In the genomic region with DNA sequence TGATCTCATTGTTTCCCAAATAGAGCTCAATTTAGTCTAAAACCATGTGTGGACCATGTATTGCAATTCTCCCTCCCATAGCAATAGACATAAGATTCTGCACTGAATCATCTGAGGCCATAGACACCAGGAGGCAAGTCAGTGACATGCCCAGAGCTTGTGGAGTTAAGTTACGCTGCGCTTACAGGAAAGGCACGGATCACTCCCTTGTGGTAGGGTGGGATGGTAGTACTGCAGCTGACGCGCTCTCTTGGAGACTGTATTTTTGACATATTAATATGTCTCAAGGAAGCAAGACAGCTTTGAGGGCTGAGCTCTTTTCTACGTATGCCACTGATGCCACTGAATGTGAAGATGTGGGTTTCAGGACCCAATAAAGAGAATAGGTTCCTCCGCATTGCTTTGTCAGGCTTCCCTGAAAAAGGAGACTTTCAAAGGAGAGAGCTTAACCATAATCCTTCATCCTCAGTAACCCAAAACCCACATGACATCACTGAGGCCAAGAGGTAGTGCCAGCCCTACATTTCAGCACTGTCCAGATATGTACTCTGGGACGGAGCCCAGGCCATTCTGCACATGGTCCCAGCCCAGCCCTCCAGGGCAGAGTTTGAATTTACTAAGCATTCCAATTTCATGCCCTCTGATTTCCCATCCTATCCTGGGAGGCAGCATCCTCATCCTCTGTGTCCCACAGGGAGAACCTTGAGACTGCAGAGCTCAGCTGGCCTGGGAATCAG, we compare ENCODE assay signal across 1 cellular context.
TF ChIP-seq lines count a peak whose summit lies in the region.

No MANE protein-coding gene starts in this region.

TF ChIP-seq in H1, 55 proteins besides CTCF, POLR2A, EP300 and RAD21 (continued from another document):
- no peak for TF ChIP-seq USF2 (IDR thresholded peaks at IDR 0.05; ENCODE audit: low read length)
- no peak for TF ChIP-seq ZNF274 (IDR thresholded peaks at IDR 0.05; ENCODE audit: borderline replicate concordance, extremely low read depth, low read length)
- TF ChIP-seq CBX8 (IDR thresholded peaks at IDR 0.05; ENCODE audit: borderline replicate concordance, low read depth, low read length): no peak
- no peak for TF ChIP-seq BACH1 (IDR thresholded peaks at IDR 0.05; ENCODE audit: low read length)
- TF ChIP-seq ATF3 (IDR thresholded peaks at IDR 0.05; ENCODE audit: insufficient read depth, low read depth, low read length): no peak
- TF ChIP-seq KDM4A (IDR thresholded peaks at IDR 0.05; ENCODE audit: low read depth, low read length, severe bottlenecking): no peak
- no peak for TF ChIP-seq TCF12 (IDR thresholded peaks at IDR 0.05; ENCODE audit: low read depth, low read length)
- TF ChIP-seq, protein P1, sequence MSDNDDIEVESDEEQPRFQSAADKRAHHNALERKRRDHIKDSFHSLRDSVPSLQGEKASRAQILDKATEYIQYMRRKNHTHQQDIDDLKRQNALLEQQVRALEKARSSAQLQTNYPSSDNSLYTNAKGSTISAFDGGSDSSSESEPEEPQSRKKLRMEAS (IDR thresholded peaks at IDR 0.05): no peak
- no peak for TF ChIP-seq SIRT6 (IDR thresholded peaks at IDR 0.05; ENCODE audit: low read length)
- TF ChIP-seq POU5F1 (IDR thresholded peaks at IDR 0.05; ENCODE audit: low read depth, low read length): no peak
- no peak for TF ChIP-seq NRF1 (IDR thresholded peaks at IDR 0.05; ENCODE audit: low read depth, low read length)
